Comparison of ENCODE assay signal across 1 cellular context in the genomic region with DNA sequence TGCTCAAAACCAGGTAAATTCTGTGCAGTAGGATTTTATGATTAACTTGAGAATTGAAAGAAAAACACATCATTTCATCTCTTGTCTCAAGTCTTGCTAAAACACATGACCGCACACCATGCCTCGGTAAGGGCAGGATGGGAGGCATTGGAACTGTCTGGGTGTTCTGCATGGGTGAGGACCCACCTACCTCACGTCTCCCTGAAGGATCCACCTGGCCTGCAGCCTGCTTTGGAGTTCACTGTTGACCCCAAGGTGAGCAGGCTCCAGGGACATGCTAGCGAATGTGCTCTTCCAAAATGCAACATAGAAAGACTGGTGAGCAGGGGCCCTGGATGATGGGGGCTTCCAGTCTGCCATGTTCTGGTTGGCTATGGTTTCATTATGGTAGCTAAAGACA.
TF ChIP-seq lines count a peak whose summit lies in the region.

No MANE protein-coding gene starts in this region.

TF ChIP-seq in H1, 55 proteins besides CTCF, POLR2A, EP300 and RAD21:
- TF ChIP-seq JUN (IDR thresholded peaks at IDR 0.05; ENCODE audit: low read depth, low read length) (no peak), BRCA1 (IDR thresholded peaks at IDR 0.05; ENCODE audit: low read depth, low read length) (no peak), SUZ12 (IDR thresholded peaks at IDR 0.05; ENCODE audit: low read length) (no peak), FOSL1 (IDR thresholded peaks at IDR 0.05; ENCODE audit: insufficient read depth, low read depth, low read length) (no peak)
